Comparison of ENCODE assay signal across 26 cellular contexts in genomic region chr7:51229620-51230323, GRCh38.
DNase-seq lines count a peak whose midpoint lies in the region; ATAC-seq and TF ChIP-seq lines count a peak whose summit lies in the region.
"Had no signal": no experiment of that assay in that cellular context is flagged by ENCODE, and none has a peak within 500 bp of the region (broad histone marks: within the 10 kb centered on the region; RNA-seq: fewer than 3 reads in every experiment).

No MANE protein-coding gene starts in this region.

- H3K27me3 Mint-ChIP-seq in activated T-cell treated with anti-CD3 and anti-CD28 coated beads, Interleukin-2, amount 50 U/mL, for 24 hours: peaks cover 4% of the 10 kb centered on the region
- H3K27me3 Mint-ChIP-seq: activated naive CD8-positive, alpha-beta T cell treated with anti-CD3 and anti-CD28 coated beads for 36 hours had no signal

- no peak for TF ChIP-seq EP300 in esophagus muscularis mucosa (IDR thresholded peaks at IDR 0.05)

- no peak for TF ChIP-seq POLR2A in esophagus muscularis mucosa (IDR thresholded peaks at IDR 0.05; ENCODE audit: low read depth)

- no peak for TF ChIP-seq CTCF in esophagus muscularis mucosa (IDR thresholded peaks at IDR 0.05)

- no peaks in the 10 kb centered on the region for H3K9me3 Mint-ChIP-seq in activated T-cell treated with anti-CD3 and anti-CD28 coated beads, Interleukin-2, amount 50 U/mL, for 24 hours
- H3K9me3 Mint-ChIP-seq: activated naive CD8-positive, alpha-beta T cell treated with anti-CD3 and anti-CD28 coated beads for 36 hours; nephron; T-cell had no signal

- 83% methylated on average over 9 of the region's 11 CpGs for WGBS in esophagus muscularis mucosa

- no peak overlapping the region for H3K4me3 Mint-ChIP-seq in activated T-cell treated with anti-CD3 and anti-CD28 coated beads, Interleukin-2, amount 50 U/mL, for 24 hours
- H3K4me3 Mint-ChIP-seq: activated naive CD8-positive, alpha-beta T cell treated with anti-CD3 and anti-CD28 coated beads for 36 hours; nephron; stimulated activated naive B cell treated with anti-CD40 and anti-IgM and Interleukin-4, amounts not matched to agents 10 μg/mL and 1 μg/mL and 100 μg/mL, for 72 hours; T-cell had no signal

- H3K4me1 ChIP-seq in esophagus muscularis mucosa: peaks cover 6 to 15% (median 10%) of the 10 kb centered on the region in 4 donors
- H3K4me1 ChIP-seq: ascending aorta, sigmoid colon had no signal

- H3K9me3 ChIP-seq in esophagus muscularis mucosa: no peaks in the 10 kb centered on the region
- H3K9me3 ChIP-seq: ascending aorta, sigmoid colon had no signal

- peak; percentile 40 for DNase-seq in Ammon's horn (ENCODE audit: low spot score)
- DNase-seq in globus pallidus (ENCODE audit: low spot score): peak; percentile 67
- peak; percentile 78 for DNase-seq in pons (ENCODE audit: low spot score)
- no peak for DNase-seq in activated T-cell treated with anti-CD3 and anti-CD28 coated beads, Interleukin-2, amount 50 U/mL, for 24 hours
- DNase-seq in esophagus muscularis mucosa (ENCODE audit: extremely low spot score): no peak
- DNase-seq: activated CD4-positive, alpha-beta T cell treated with anti-CD3 and anti-CD28 coated beads, Interleukin-2, amount 50 U/mL, for 48 hours; activated effector memory CD4-positive, alpha-beta T cell treated with Interleukin-2 at 50 U/mL for 16 hours; activated naive CD8-positive, alpha-beta T cell treated with anti-CD3 and anti-CD28 coated beads for 36 hours; effector CD4-positive, alpha-beta T cell; GM23248; NCI-H1436; NCI-H2081 treated with DMSO at 0.1 percent for 48 hours; NCI-H446; sigmoid colon; stimulated activated naive B cell treated with anti-CD40 and anti-IgM and Interleukin-4, amounts not matched to agents 10 μg/mL and 1 μg/mL and 100 μg/mL, for 72 hours; T-cell had no signal

- no peaks in the 10 kb centered on the region for H3K4me1 Mint-ChIP-seq in activated T-cell treated with anti-CD3 and anti-CD28 coated beads, Interleukin-2, amount 50 U/mL, for 24 hours (ENCODE audit: low read depth)
- H3K4me1 Mint-ChIP-seq: activated naive CD8-positive, alpha-beta T cell treated with anti-CD3 and anti-CD28 coated beads for 36 hours; stimulated activated naive B cell treated with anti-CD40 and anti-IgM and Interleukin-4, amounts not matched to agents 10 μg/mL and 1 μg/mL and 100 μg/mL, for 72 hours; T-cell had no signal

- H3K27ac Mint-ChIP-seq in activated T-cell treated with anti-CD3 and anti-CD28 coated beads, Interleukin-2, amount 50 U/mL, for 24 hours: no peak overlapping the region
- H3K27ac Mint-ChIP-seq: activated naive CD8-positive, alpha-beta T cell treated with anti-CD3 and anti-CD28 coated beads for 36 hours; progenitor cell of endocrine pancreas; stimulated activated naive B cell treated with anti-CD40 and anti-IgM and Interleukin-4, amounts not matched to agents 10 μg/mL and 1 μg/mL and 100 μg/mL, for 72 hours; T-cell had no signal

- no peaks in the 10 kb centered on the region for H3K36me3 Mint-ChIP-seq in activated T-cell treated with anti-CD3 and anti-CD28 coated beads, Interleukin-2, amount 50 U/mL, for 24 hours (ENCODE audit: low read depth)
- H3K36me3 Mint-ChIP-seq: activated naive CD8-positive, alpha-beta T cell treated with anti-CD3 and anti-CD28 coated beads for 36 hours; stimulated activated naive B cell treated with anti-CD40 and anti-IgM and Interleukin-4, amounts not matched to agents 10 μg/mL and 1 μg/mL and 100 μg/mL, for 72 hours; T-cell had no signal

- intact Hi-C loops in esophagus muscularis mucosa (cut with DNase I): no loop called here

- ATAC-seq in GM21381 (IDR thresholded peaks at IDR 0.05; ENCODE audit: unreplicated experiment): no peak
- ATAC-seq in GM21515 (IDR thresholded peaks at IDR 0.05; ENCODE audit: unreplicated experiment): no peak
- ATAC-seq: stimulated activated naive B cell treated with anti-CD40 and anti-IgM and Interleukin-4, amounts not matched to agents 10 μg/mL and 1 μg/mL and 100 μg/mL, for 72 hours; T-cell had no signal

- no peaks in the 10 kb centered on the region for H3K27me3 ChIP-seq in esophagus muscularis mucosa
- H3K27me3 ChIP-seq: ascending aorta, sigmoid colon had no signal

- H3K27ac ChIP-seq in angular gyrus (ENCODE audit: low read depth, low read length) (peak overlapping the region; percentile 78), esophagus muscularis mucosa (replicated peaks in 1 of 4) (peak overlapping the region in 1 of 4 donors; percentile 27)
- H3K27ac ChIP-seq: ascending aorta, epithelial cell of prostate, GM23248, KMS-11, RWPE1 had no signal

- H3K4me3 ChIP-seq in esophagus muscularis mucosa: no peak overlapping the region
- H3K4me3 ChIP-seq: ascending aorta, GM23248, lung, sigmoid colon had no signal

- H3K36me3 ChIP-seq in esophagus muscularis mucosa: no peaks in the 10 kb centered on the region
- H3K36me3 ChIP-seq: ascending aorta, sigmoid colon had no signal

Comparison
In these comparisons a context has a peak if more than half of its experiments do, and no peak if none do; other contexts are left out.
1. DNase-seq: peak in Ammon's horn (single experiment), globus pallidus (single experiment) and pons (single experiment); none in activated T-cell treated with anti-CD3 and anti-CD28 coated beads, Interleukin-2, amount 50 U/mL, for 24 hours (single experiment) and esophagus muscularis mucosa (single experiment).